Comparison of ENCODE assay signal across 19 cellular contexts in genomic region chr6:77326711-77327110, GRCh38.
A peak's percentile ranks its signal among the peaks of the same experiment; 100 is the strongest.
DNase-seq lines count a peak whose midpoint lies in the region; ATAC-seq, FAIRE-seq and TF ChIP-seq lines count a peak whose summit lies in the region.
"Had no signal": no experiment of that assay in that cellular context is flagged by ENCODE, and none has a peak within 500 bp of the region (broad histone marks: within the 10 kb centered on the region; RNA-seq: fewer than 3 reads in every experiment).

No MANE protein-coding gene starts in this region.

- TF ChIP-seq POLR2A in GM12878 (IDR thresholded peaks at IDR 0.05; ENCODE audit: low read depth, low read length): no peak

- CTCF ChIA-PET in GM12878 (lab: Yijun Ruan, JAX): no interaction called here

- H3K9ac ChIP-seq in GM12878 (ENCODE audit: control insufficient read depth, insufficient read depth, low read length): no peak overlapping the region

- no TSS peak for BruUV-seq in GM12878 (replicated peaks; lab: Mats Ljungman, UMichigan)

- H3K79me2 ChIP-seq in ACC112 (ENCODE audit: control insufficient read depth, insufficient read depth, low read length, unreplicated experiment) (no peaks in the 10 kb centered on the region), GM12878 (ENCODE audit: control insufficient read depth, insufficient read depth, low read length) (no peaks in the 10 kb centered on the region)

- SMC1A ChIA-PET in GM12878 (lab: Charles Lee; ENCODE audit: uncharacterized antibody, unreplicated experiment): interaction anchor here (1.0 kb wide), 1 partner anchor 139 kb away, joined by 3 read pairs; no protein-coding TSS in a partner anchor

- H3K4me2 ChIP-seq in GM12878 (ENCODE audit: control insufficient read depth, insufficient read depth): no peak overlapping the region
- H3K4me2 ChIP-seq: A549, GM23338 had no signal

- TF ChIP-seq RAD21 in GM12878 (IDR thresholded peaks at IDR 0.05; ENCODE audit: insufficient read depth, low read depth, low read length): no peak

- RAD21 ChIA-PET in GM12878 (lab: Charles Lee; ENCODE audit: unreplicated experiment): no interaction called here

- peak overlapping the region; percentile 66; the same call in 1 of the 2 replicates for H3K27ac Mint-ChIP-seq in HFFc6
- no peak overlapping the region for H3K27ac Mint-ChIP-seq in stimulated activated naive B cell treated with anti-CD40 and anti-IgM and Interleukin-4, amounts not matched to agents 10 μg/mL and 1 μg/mL and 100 μg/mL, for 72 hours
- H3K27ac Mint-ChIP-seq: CD4-positive, alpha-beta memory T cell; GM23338; H9 had no signal

- H3K4me1 ChIP-seq in ACC112 (ENCODE audit: control insufficient read depth, insufficient read depth, low read length, unreplicated experiment) (peaks cover 7% of the 10 kb centered on the region), GM12878 (ENCODE audit: control insufficient read depth, insufficient read depth, low read length) (no peaks in the 10 kb centered on the region)
- H3K4me1 ChIP-seq: A549 had no signal

- no peaks in the 10 kb centered on the region; the same call in 2 of the 3 replicates for H3K9me3 ChIP-seq in GM12878 (replicated peaks; ENCODE audit: control insufficient read depth, insufficient read depth, low read length)
- H3K9me3 ChIP-seq: A549 had no signal

- H3K4me3 ChIP-seq in ACC112 (ENCODE audit: low read depth, low read length) (no peak overlapping the region), GM12878 (no peak overlapping the region)
- H3K4me3 ChIP-seq: A549, GM23338 had no signal

- H3K27me3 ChIP-seq in ACC112 (ENCODE audit: insufficient read depth, low read length): no peaks in the 10 kb centered on the region
- H3K27me3 ChIP-seq in GM12878 (replicated peaks in 1 of 2; ENCODE audit: control insufficient read depth in 2 of 2, insufficient read depth in 2 of 2, low read length in 1 of 2): no peaks in the 10 kb centered on the region

- H4K20me1 ChIP-seq in GM12878 (ENCODE audit: control insufficient read depth, insufficient read depth): no peaks in the 10 kb centered on the region

- peaks cover 5% of the 10 kb centered on the region; the same call in 1 of the 2 replicates for H3K36me3 Mint-ChIP-seq in HFFc6 (ENCODE audit: low read depth)
- H3K36me3 Mint-ChIP-seq in stimulated activated naive B cell treated with anti-CD40 and anti-IgM and Interleukin-4, amounts not matched to agents 10 μg/mL and 1 μg/mL and 100 μg/mL, for 72 hours: no peaks in the 10 kb centered on the region
- H3K36me3 Mint-ChIP-seq: CD4-positive, alpha-beta memory T cell had no signal

- no peak for FAIRE-seq in GM12878 (lab: Jason Lieb, UNC)
- FAIRE-seq: A549, GM12892 had no signal

- peak overlapping the region; percentile 30; the same call in 1 of the 2 replicates for H3K4me3 Mint-ChIP-seq in HFFc6
- H3K4me3 Mint-ChIP-seq in stimulated activated naive B cell treated with anti-CD40 and anti-IgM and Interleukin-4, amounts not matched to agents 10 μg/mL and 1 μg/mL and 100 μg/mL, for 72 hours: no peak overlapping the region
- H3K4me3 Mint-ChIP-seq: CD4-positive, alpha-beta memory T cell; GM23338; H9 had no signal

- no peaks in the 10 kb centered on the region for H3K9me3 Mint-ChIP-seq in HFFc6
- peaks cover 3 to 4% of the 10 kb centered on the region in 2 donors for H3K9me3 Mint-ChIP-seq in stimulated activated naive B cell treated with anti-CD40 and anti-IgM and Interleukin-4, amounts not matched to agents 10 μg/mL and 1 μg/mL and 100 μg/mL, for 72 hours
- H3K9me3 Mint-ChIP-seq: GM23338, H9 had no signal

- peaks cover 32% of the 10 kb centered on the region for H3K4me1 Mint-ChIP-seq in HFFc6 (ENCODE audit: low read depth)
- no peaks in the 10 kb centered on the region for H3K4me1 Mint-ChIP-seq in stimulated activated naive B cell treated with anti-CD40 and anti-IgM and Interleukin-4, amounts not matched to agents 10 μg/mL and 1 μg/mL and 100 μg/mL, for 72 hours
- H3K4me1 Mint-ChIP-seq: CD4-positive, alpha-beta memory T cell had no signal

- WGBS in GM12878 (ENCODE audit: insufficient coverage, insufficient replicate concordance, low lambda C conversion rate, missing lambda C conversion rate): 13% methylated on average over 3 of the region's 3 CpGs

- H2AFZ ChIP-seq in ACC112 (ENCODE audit: low read length, unreplicated experiment) (no peak overlapping the region), GM12878 (ENCODE audit: control insufficient read depth, low read depth, low read length) (no peak overlapping the region)
- H2AFZ ChIP-seq: GM23338 had no signal

- TF ChIP-seq EP300 in GM12878 (IDR thresholded peaks at IDR 0.05; ENCODE audit: borderline replicate concordance in 1 of 2, control insufficient read depth in 1 of 2, low read depth in 2 of 2, low read length in 2 of 2): no peak

- TF ChIP-seq CTCF in HFFc6 (IDR thresholded peaks at IDR 0.05) (no peak), GM12878 (IDR thresholded peaks at IDR 0.05 in 2 of 3, conservative IDR thresholded peaks at IDR 0.05 in 1 of 3; ENCODE audit: control insufficient read depth in 2 of 3, extremely low read depth in 1 of 3, insufficient read depth in 1 of 3, low read depth in 3 of 3, low read length in 3 of 3) (no peak)

- DNase-seq in HFFc6 (no peak), GM12878 (ENCODE audit: low read depth, low spot score) (no peak), midbrain (lab: John Stamatoyannopoulos, UW) (no peak)
- no peak for DNase-seq in activated naive CD4-positive, alpha-beta T cell treated with anti-CD3 and anti-CD28 coated beads, Interleukin-2, amount 50 U/mL, for 16 hours
- DNase-seq in stimulated activated naive B cell treated with anti-CD40 and anti-IgM and Interleukin-4, amounts not matched to agents 10 μg/mL and 1 μg/mL and 100 μg/mL, for 72 hours: no peak
- DNase-seq: 8988T; C1 segment of cervical spinal cord; Calu3; CD4-positive, alpha-beta memory T cell; COR-L47; DMS53; DMS79 treated with DMSO at 0.1 percent for 48 hours; GF-D8; H9 had no signal

- intact Hi-C loops in GM12878 (cut with micrococcal nuclease; ENCODE audit: unreplicated experiment): no loop called here

- POLR2A ChIA-PET in GM12878 (lab: Charles Lee): interaction anchor here (0.8 kb wide), 1 partner anchor 79 kb away, joined by 3 read pairs; no protein-coding TSS in a partner anchor

- H3K36me3 ChIP-seq in ACC112 (ENCODE audit: insufficient read depth, low read length) (no peaks in the 10 kb centered on the region; the same call in 1 of the 2 replicates), GM12878 (ENCODE audit: control insufficient read depth in 2 of 2, insufficient read depth in 2 of 2, low read length in 1 of 2) (no peaks in the 10 kb centered on the region)

- H3K27ac ChIP-seq in ACC112 (ENCODE audit: low read depth, low read length) (peak overlapping the region; percentile 35; the same call in 1 of the 2 replicates), GM12878 (ENCODE audit: control insufficient read depth, insufficient read depth) (no peak overlapping the region)
- H3K27ac ChIP-seq: A549 had no signal

- ATAC-seq in GM12878: no peak
- ATAC-seq in stimulated activated naive B cell treated with anti-CD40 and anti-IgM and Interleukin-4, amounts not matched to agents 10 μg/mL and 1 μg/mL and 100 μg/mL, for 72 hours (replicated peaks): no peak
- ATAC-seq: A549, GM23338, HCT116 had no signal

- in situ Hi-C loops in GM12878 (cut with MboI): no loop called here

- no peaks in the 10 kb centered on the region for H3K27me3 Mint-ChIP-seq in HFFc6 (ENCODE audit: insufficient read depth)
- no peaks in the 10 kb centered on the region for H3K27me3 Mint-ChIP-seq in stimulated activated naive B cell treated with anti-CD40 and anti-IgM and Interleukin-4, amounts not matched to agents 10 μg/mL and 1 μg/mL and 100 μg/mL, for 72 hours
- H3K27me3 Mint-ChIP-seq: CD4-positive, alpha-beta memory T cell had no signal

TF ChIP-seq in GM12878, 131 proteins besides CTCF, POLR2A, EP300 and RAD21:
- no peak for TF ChIP-seq RCOR1 (conservative IDR thresholded peaks at IDR 0.05; ENCODE audit: low read depth, low read length)
- TF ChIP-seq FOXM1 (IDR thresholded peaks at IDR 0.05; ENCODE audit: low read depth, low read length): no peak
- no peak for TF ChIP-seq PAX8 (IDR thresholded peaks at IDR 0.05)
- TF ChIP-seq ZNF622 (IDR thresholded peaks at IDR 0.05): no peak
- peak; percentile 57 for TF ChIP-seq MEF2B (IDR thresholded peaks at IDR 0.05; ENCODE audit: partially characterized antibody, poor library complexity, severe bottlenecking)
- TF ChIP-seq YY1 (IDR thresholded peaks at IDR 0.05; ENCODE audit: low read depth, low read length): no peak
